ENCODE assay signal across 13 cellular contexts in genomic region chr21:34092241-34092921, GRCh38. TPM values are rescaled to one million over a fixed set of nuclear protein-coding genes. Genes with fewer than 3 reads are reported as not detected.
DNase-seq lines count a peak whose midpoint lies in the region; ATAC-seq, FAIRE-seq and TF ChIP-seq lines count a peak whose summit lies in the region.
"Had no signal": no experiment of that assay in that cellular context is flagged by ENCODE, and none has a peak within 500 bp of the region (broad histone marks: within the 10 kb centered on the region; RNA-seq: fewer than 3 reads in every experiment).

No MANE protein-coding gene starts in this region.

- intact Hi-C loops in A673 (cut with micrococcal nuclease; ENCODE audit: unreplicated experiment), result no loop called here

- no peak overlapping the region for H3K4me3 ChIP-seq in A673 (ENCODE audit: low read depth, low read length, poor library complexity, severe bottlenecking)
- H3K4me3 ChIP-seq: BLaER1 treated with 17β-estradiol and CSF1 and Interleukin-3, amounts not matched to agents 10 nM and 100 nM had no signal

- H3K27ac ChIP-seq in A673 (ENCODE audit: low read depth, low read length, poor library complexity, severe bottlenecking) (peak overlapping the region; percentile 15), foreskin keratinocyte (peak overlapping the region; percentile 12)
- H3K27ac ChIP-seq: KMS-11 had no signal

- H3K4me1 ChIP-seq in A673 (ENCODE audit: insufficient read depth, low read length, poor library complexity, severe bottlenecking) (peaks cover 12% of the 10 kb centered on the region), foreskin keratinocyte (no peaks in the 10 kb centered on the region)

- POLR2A ChIA-PET in A673 (lab: Charles Lee; ENCODE audit: low non-redundant PET), result no interaction called here

- no peak for TF ChIP-seq POLR2A in GM12892 (IDR thresholded peaks at IDR 0.05; ENCODE audit: low read depth, low read length)

- CTCF ChIA-PET in A673 (lab: Charles Lee), result interaction anchor here (0.7 kb wide), 2 partner anchors 152 to 538 kb away, joined by 5 to 11 read pairs; no protein-coding TSS in a partner anchor

- ATAC-seq in foreskin keratinocyte (no peak), HG03108 (IDR thresholded peaks at IDR 0.05; ENCODE audit: unreplicated experiment) (no peak), esophagus mucosa (no peak)

- no peak for TF ChIP-seq CTCF in A673 (conservative IDR thresholded peaks at IDR 0.05; ENCODE audit: low read depth, low read length)
- no peak for TF ChIP-seq CTCF in foreskin keratinocyte (conservative IDR thresholded peaks at IDR 0.05)

- H3K36me3 ChIP-seq in A673 (ENCODE audit: insufficient read depth, low read length, poor library complexity, severe bottlenecking), result peaks cover 17% of the 10 kb centered on the region

- DNase-seq in A673 (ENCODE audit: low spot score) (no peak), DMS153 (lab: John Stamatoyannopoulos, UW) (peak; percentile 85), NCI-H748 treated with DMSO at 0.1 percent for 48 hours (lab: John Stamatoyannopoulos, UW) (peak; percentile 10), foreskin keratinocyte (no peak), GM12892 (ENCODE audit: insufficient read length) (no peak)
- DNase-seq in effector CD8-positive, alpha-beta T cell (lab: John Stamatoyannopoulos, UW), result no peak
- DNase-seq: activated effector memory CD4-positive, alpha-beta T cell treated with Interleukin-2 at 50 U/mL for 16 hours; GF-D8; NCI-H345 had no signal

- no peak for FAIRE-seq in GM12892 (lab: Jason Lieb, UNC)

- no TSS peak for BruUV-seq in A673 (replicated peaks; lab: Mats Ljungman, UMichigan)

- H3K27me3 ChIP-seq in A673 (replicated peaks; ENCODE audit: insufficient read depth, low read depth, low read length, poor library complexity), result no peaks in the 10 kb centered on the region
- no peaks in the 10 kb centered on the region for H3K27me3 ChIP-seq in foreskin keratinocyte
- H3K27me3 ChIP-seq: BLaER1 treated with 17β-estradiol and CSF1 and Interleukin-3, amounts not matched to agents 10 nM and 100 nM had no signal

- H3K9me3 ChIP-seq in A673 (ENCODE audit: low read depth, low read length, poor library complexity, severe bottlenecking), result no peaks in the 10 kb centered on the region

RNA-seq across cellular contexts. Expression of gene MRPS6, which starts 19.0 kb away (rescaled TPM):
- 99.7 and 115 TPM in 2 replicates for total RNA-seq in A673 (2021)
- total RNA-seq in foreskin keratinocyte, result 34.3 and 43.0 TPM in 2 replicates
- 60.0 and 69.8 TPM in 2 replicates for polyA plus RNA-seq in foreskin keratinocyte
- 86.3 TPM for polyA plus RNA-seq in GM12892 (2012; ENCODE audit: missing spikeins)
- total RNA-seq in esophagus mucosa, result 31.0 TPM

RNA-seq across cellular contexts. Expression of gene SLC5A3, which starts 19.0 kb away (rescaled TPM):
- 18.4 and 20.5 TPM in 2 replicates for total RNA-seq in A673 (2021)
- total RNA-seq in foreskin keratinocyte, result 8.3 and 8.6 TPM in 2 replicates
- polyA plus RNA-seq in foreskin keratinocyte, result 0.77 and 1.0 TPM in 2 replicates
- 12.1 TPM for polyA plus RNA-seq in GM12892 (2012; ENCODE audit: missing spikeins)
- 5.6 TPM for total RNA-seq in esophagus mucosa

Comparison
In these comparisons a context has a peak if more than half of its experiments do, and no peak if none do; other contexts are left out.
1. DNase-seq: peak in DMS153 (single experiment) and NCI-H748 treated with DMSO at 0.1 percent for 48 hours (single experiment); none in A673 (single experiment), foreskin keratinocyte (0 of 2), effector CD8-positive, alpha-beta T cell (single experiment) and GM12892 (single experiment).